Comparison of ENCODE assay signal across 8 cellular contexts in genomic region chr22:40818747-40819662, GRCh38. TPM values are rescaled to one million over a fixed set of nuclear protein-coding genes. Genes with fewer than 3 reads are reported as not detected.
DNase-seq lines count a peak whose midpoint lies in the region; ATAC-seq lines count a peak whose summit lies in the region.

A gene with protein sequence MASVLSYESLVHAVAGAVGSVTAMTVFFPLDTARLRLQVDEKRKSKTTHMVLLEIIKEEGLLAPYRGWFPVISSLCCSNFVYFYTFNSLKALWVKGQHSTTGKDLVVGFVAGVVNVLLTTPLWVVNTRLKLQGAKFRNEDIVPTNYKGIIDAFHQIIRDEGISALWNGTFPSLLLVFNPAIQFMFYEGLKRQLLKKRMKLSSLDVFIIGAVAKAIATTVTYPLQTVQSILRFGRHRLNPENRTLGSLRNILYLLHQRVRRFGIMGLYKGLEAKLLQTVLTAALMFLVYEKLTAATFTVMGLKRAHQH (minus strand): TSS chr22:40819346. CDS start chr22:40819248, 98 bp downstream.

- peak within 1 kb of the TSS; percentile 83 for H3K9ac ChIP-seq in endocrine pancreas (ENCODE audit: control insufficient read depth, insufficient read depth, low read length)
- H3K9ac ChIP-seq in mesenchymal stem cell (ENCODE audit: low read length) = peak within 1 kb of the TSS; percentile 89

- H3K23ac ChIP-seq in mesenchymal stem cell (ENCODE audit: low read length in 2 of 2) = no peak within 1 kb of the TSS

- peak within 1 kb of the TSS; percentile 98 for H4K8ac ChIP-seq in mesenchymal stem cell (ENCODE audit: low read length)

- CTCF ChIA-PET in activated CD8-positive, alpha-beta memory T cell treated with anti-CD3 and anti-CD28 coated beads for 36 hours (lab: Charles Lee) = interaction anchor here (0.7 to 1.4 kb wide), 2 partner anchors 13 to 136 kb away, joined by 3 read pairs; no protein-coding TSS in a partner anchor

- peak within 1 kb of the TSS; percentile 86 for H3K4me2 ChIP-seq in mesenchymal stem cell (ENCODE audit: low read length, poor library complexity, severe bottlenecking)

- H2BK12ac ChIP-seq in mesenchymal stem cell (ENCODE audit: low read length in 2 of 2) = peak within 1 kb of the TSS in 1 of 2 experiments; percentile 64

- DNase-seq in C1 segment of cervical spinal cord (lab: John Stamatoyannopoulos, UW) (peak; percentile 27 to 92 (median 81)), HT1080 (ENCODE audit: low read depth) (peak; percentile 66), NK-92 (lab: John Stamatoyannopoulos, UW; ENCODE audit: unreplicated experiment) (peak; percentile 37), mesenchymal stem cell (peak; percentile 86)
- peak; percentile 66 for DNase-seq in stimulated activated CD8-positive, alpha-beta memory T cell treated with anti-CD3 and anti-CD28 coated beads, Interleukin-12 subunit alpha, Interleukin-12 subunit beta, amount 100 ng/mL, for 24 hours (ENCODE audit: extremely low read depth)

- H3K4ac ChIP-seq in mesenchymal stem cell (ENCODE audit: low read depth in 1 of 2, low read length in 2 of 2) = peak within 1 kb of the TSS; percentile 80 to 86

- H2BK15ac ChIP-seq in mesenchymal stem cell (ENCODE audit: low read depth, poor library complexity, severe bottlenecking) = peak within 1 kb of the TSS; percentile 94

- peak; percentile 61 for ATAC-seq in GM19395 (IDR thresholded peaks at IDR 0.05; ENCODE audit: unreplicated experiment)

- POLR2A ChIA-PET in activated CD8-positive, alpha-beta memory T cell treated with anti-CD3 and anti-CD28 coated beads for 36 hours (lab: Charles Lee) = interaction anchor here (0.6 to 1.3 kb wide), 3 partner anchors 18 to 629 kb away, joined by 3 to 8 read pairs (median 3); no protein-coding TSS in a partner anchor

- H3K18ac ChIP-seq in mesenchymal stem cell (ENCODE audit: low read depth in 1 of 2, low read length in 2 of 2) = peak within 1 kb of the TSS; percentile 3 to 92

- peak within 1 kb of the TSS; percentile 64 for H3K27ac ChIP-seq in mesenchymal stem cell (ENCODE audit: low read length, poor library complexity, severe bottlenecking)

- H2BK5ac ChIP-seq in mesenchymal stem cell (ENCODE audit: low read depth, low read length, poor library complexity, severe bottlenecking) = no peak within 1 kb of the TSS

- H3K4me1 ChIP-seq in endocrine pancreas (ENCODE audit: control insufficient read depth, insufficient read depth, low read length) = no peaks in the 10 kb centered on the region
- H3K4me1 ChIP-seq in mesenchymal stem cell (ENCODE audit: control insufficient read depth, insufficient read depth, low read depth, low read length) = peaks cover 8% of the 10 kb centered on the region

- H2BK120ac ChIP-seq in mesenchymal stem cell (ENCODE audit: low read depth, low read length) = peak within 1 kb of the TSS; percentile 75

- peaks cover 15% of the 10 kb centered on the region for H3K79me1 ChIP-seq in mesenchymal stem cell (replicated peaks; ENCODE audit: low read length, poor library complexity, severe bottlenecking)

- under 1% methylated on average over 44 of the region's 61 CpGs for WGBS in mesenchymal stem cell

- H4K91ac ChIP-seq in mesenchymal stem cell (ENCODE audit: low read length) = peak within 1 kb of the TSS; percentile 90

- peak within 1 kb of the TSS; percentile 98 for H2AFZ ChIP-seq in mesenchymal stem cell (ENCODE audit: low read depth, low read length)

- H3K9me3 ChIP-seq in endocrine pancreas (ENCODE audit: control insufficient read depth, low read length) = no peaks in the 10 kb centered on the region
- H3K9me3 ChIP-seq in mesenchymal stem cell (ENCODE audit: control insufficient read depth, low read length) = no peaks in the 10 kb centered on the region

- no peak within 1 kb of the TSS for H2AK5ac ChIP-seq in mesenchymal stem cell (ENCODE audit: low read length, severe bottlenecking)

- no peaks in the 10 kb centered on the region for H3K36me3 ChIP-seq in endocrine pancreas (ENCODE audit: control insufficient read depth, insufficient read depth, low read length)
- H3K36me3 ChIP-seq in mesenchymal stem cell (ENCODE audit: control insufficient read depth in 1 of 2, insufficient read depth in 2 of 2, low read depth in 1 of 2, low read length in 2 of 2) = peaks cover 6 to 25% of the 10 kb centered on the region in 2 experiments

- H3K4me3 ChIP-seq in endocrine pancreas (ENCODE audit: control insufficient read depth, insufficient read depth, low read length) (peak within 1 kb of the TSS; percentile 82), mesenchymal stem cell (ENCODE audit: insufficient read depth in 1 of 2, low read depth in 1 of 2, low read length in 2 of 2) (peak within 1 kb of the TSS; percentile 85 to 96)

- peak within 1 kb of the TSS in 1 of 2 experiments; percentile 98 for H3K14ac ChIP-seq in mesenchymal stem cell (ENCODE audit: low read length in 2 of 2)

- H3K27me3 ChIP-seq in endocrine pancreas (ENCODE audit: control insufficient read depth, insufficient read depth, low read length) (no peaks in the 10 kb centered on the region), mesenchymal stem cell (ENCODE audit: control insufficient read depth in 1 of 2, insufficient read depth in 1 of 2, low read length in 2 of 2) (no peaks in the 10 kb centered on the region)

RNA-seq across cellular contexts. Expression of the gene that starts here (rescaled TPM):
- total RNA-seq in HT1080 (2014; rRNA removed; shearing (Covaris generic)) = 32.3 and 34.4 TPM in 2 replicates
- 27.3 and 31.4 TPM in 2 replicates for polyA plus RNA-seq in HT1080 (2015; cell fraction: cytosol; rRNA removed)
- 39.4 and 41.5 TPM in 2 replicates for polyA plus RNA-seq in HT1080 (2015; cell fraction: nucleus; rRNA removed)
- 10 to 100 TPM; 36.9 to 38.6 TPM for total RNA-seq in activated CD8-positive, alpha-beta memory T cell treated with anti-CD3 and anti-CD28 coated beads for 36 hours
- 13.0 TPM for polyA plus RNA-seq in mesenchymal stem cell (2013, experiment 1 of 2)
- 13.9 TPM for polyA plus RNA-seq in mesenchymal stem cell (2013, experiment 2 of 2)

Comparison
In these comparisons a context has a peak if more than half of its experiments do, and no peak if none do; other contexts are left out.
1. Peak in every context shown above with its lines: DNase-seq, ATAC-seq, H3K4me3 ChIP-seq and H3K27ac ChIP-seq.